ENCODE assay signal across 27 cellular contexts in the genomic region with DNA sequence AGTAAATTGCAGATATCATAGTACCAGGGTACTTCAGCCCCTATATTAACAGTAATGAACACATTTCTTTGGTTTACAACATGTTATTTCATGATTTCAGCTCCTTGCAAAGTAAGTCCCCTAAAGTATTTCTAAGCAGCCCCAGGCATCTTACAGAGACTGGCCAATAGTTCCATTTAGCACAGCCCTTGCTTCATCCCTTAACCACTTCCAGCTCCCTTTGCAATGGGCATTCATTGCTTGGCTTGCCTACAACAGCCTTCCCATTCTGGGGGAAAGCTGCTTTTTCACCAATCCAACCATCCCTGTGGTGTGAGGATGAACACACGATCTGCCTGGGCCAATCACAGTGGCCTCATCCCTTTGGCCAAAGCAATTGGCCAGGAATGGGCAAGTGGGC.
A peak's percentile ranks its signal among the peaks of the same experiment; 100 is the strongest.
DNase-seq lines count a peak whose midpoint lies in the region; ATAC-seq, FAIRE-seq and TF ChIP-seq lines count a peak whose summit lies in the region.
"Had no signal": no experiment of that assay in that cellular context is flagged by ENCODE, and none has a peak within 500 bp of the region (broad histone marks: within the 10 kb centered on the region; RNA-seq: fewer than 3 reads in every experiment).

No MANE protein-coding gene starts in this region.

- no peak overlapping the region for H3K9ac ChIP-seq in GM12878 (ENCODE audit: control insufficient read depth, insufficient read depth, low read length)

- WGBS in GM12878 (ENCODE audit: insufficient coverage, insufficient replicate concordance, low lambda C conversion rate, missing lambda C conversion rate), result 62% methylated on average over 1 of the region's 1 CpG

- no TSS peak for BruUV-seq in GM12878 (replicated peaks; lab: Mats Ljungman, UMichigan)

- peak overlapping the region; percentile 94 for H3K27ac ChIP-seq in GM12878 (ENCODE audit: control insufficient read depth, insufficient read depth)
- H3K27ac ChIP-seq: breast epithelium, suprapubic skin, uterus had no signal

- no peak overlapping the region for H3K4me2 ChIP-seq in GM12878 (ENCODE audit: control insufficient read depth, insufficient read depth)

- intact Hi-C loops in natural killer cell (cut with micrococcal nuclease), result no loop called here
- intact Hi-C loops in GM12878 (cut with micrococcal nuclease; ENCODE audit: unreplicated experiment), result loop anchor here (5.0 to 10.0 kb wide), 2 partner anchors 203 to 440 kb away; no protein-coding TSS in a partner anchor

- no peak for TF ChIP-seq RAD21 in GM12878 (IDR thresholded peaks at IDR 0.05; ENCODE audit: insufficient read depth, low read depth, low read length)

- no peaks in the 10 kb centered on the region for H3K79me2 ChIP-seq in GM12878 (ENCODE audit: control insufficient read depth, insufficient read depth, low read length)

- no peak for FAIRE-seq in GM12878 (lab: Jason Lieb, UNC)
- FAIRE-seq: A204.1, endothelial cell of umbilical vein had no signal

- no peak overlapping the region for H3K4me3 Mint-ChIP-seq in natural killer cell treated with Interleukin-12 subunit alpha and Interleukin-12 subunit beta and Interleukin-15 and Interleukin-18, amount 100 ng/mL, for 72 hours
- H3K4me3 Mint-ChIP-seq in natural killer cell (no peak overlapping the region), naive B cell (peak overlapping the region in 3 of 8 donors; percentile 13 to 68 (median 20))
- H3K4me3 Mint-ChIP-seq: activated CD4-positive, alpha-beta T cell treated with anti-CD3 and anti-CD28 coated beads for 36 hours; activated naive CD8-positive, alpha-beta T cell; CD8-positive, alpha-beta T cell; mesothelial cell of epicardium; naive thymus-derived CD8-positive, alpha-beta T cell; stimulated activated effector memory CD8-positive, alpha-beta T cell treated with anti-CD3 and anti-CD28 coated beads, Interleukin-12 subunit alpha, Interleukin-12 subunit beta, amount 100 ng/mL, for 72 hours had no signal

- H3K4me3 ChIP-seq in GM12878, result no peak overlapping the region
- H3K4me3 ChIP-seq: breast epithelium, left lung, Peyer's patch, suprapubic skin, uterus had no signal

- peaks cover 98% of the 10 kb centered on the region for H3K4me1 ChIP-seq in GM12878 (ENCODE audit: control insufficient read depth, insufficient read depth, low read length)
- H3K4me1 ChIP-seq: breast epithelium, uterus had no signal

- CTCF ChIA-PET in GM12878 (lab: Yijun Ruan, JAX), result interaction anchor here (1.1 to 21.9 kb wide), 8 partner anchors 10 to 282 kb away, joined by 3 to 714 read pairs (median 42); a partner anchor contains a TSS

- SMC1A ChIA-PET in GM12878 (lab: Charles Lee; ENCODE audit: uncharacterized antibody, unreplicated experiment), result interaction anchor here (1.5 to 23.6 kb wide), 9 partner anchors 10 to 279 kb away, joined by 4 to 581 read pairs (median 26); a partner anchor contains a TSS

- TF ChIP-seq CTCF in natural killer cell (IDR thresholded peaks at IDR 0.05), result no peak
- TF ChIP-seq CTCF in GM12878 (IDR thresholded peaks at IDR 0.05 in 2 of 3, conservative IDR thresholded peaks at IDR 0.05 in 1 of 3; ENCODE audit: control insufficient read depth in 2 of 3, extremely low read depth in 1 of 3, insufficient read depth in 1 of 3, low read depth in 3 of 3, low read length in 3 of 3), result no peak

- peaks cover 14% of the 10 kb centered on the region; the same call in 2 of the 3 replicates for H3K9me3 ChIP-seq in GM12878 (replicated peaks; ENCODE audit: control insufficient read depth, insufficient read depth, low read length)
- H3K9me3 ChIP-seq: breast epithelium, left lung, Peyer's patch, suprapubic skin, uterus had no signal

- in situ Hi-C loops in GM12878 (cut with MboI), result no loop called here

- peaks cover 4% of the 10 kb centered on the region for H3K36me3 Mint-ChIP-seq in natural killer cell treated with Interleukin-12 subunit alpha and Interleukin-12 subunit beta and Interleukin-15 and Interleukin-18, amount 100 ng/mL, for 72 hours
- H3K36me3 Mint-ChIP-seq in natural killer cell (no peaks in the 10 kb centered on the region), naive B cell (no peaks in the 10 kb centered on the region)
- H3K36me3 Mint-ChIP-seq: CD8-positive, alpha-beta T cell; mesothelial cell of epicardium had no signal

- H3K4me1 Mint-ChIP-seq in natural killer cell treated with Interleukin-12 subunit alpha and Interleukin-12 subunit beta and Interleukin-15 and Interleukin-18, amount 100 ng/mL, for 72 hours (ENCODE audit: low read depth in 2 of 2), result peaks cover 86 to 89% of the 10 kb centered on the region in 2 donors
- H3K4me1 Mint-ChIP-seq in natural killer cell (peaks cover 51 to 60% of the 10 kb centered on the region in 2 donors), naive B cell (peaks cover 62 to 95% (median 82%) of the 10 kb centered on the region in 3 donors)
- H3K4me1 Mint-ChIP-seq: mesothelial cell of epicardium had no signal

- DNase-seq in natural killer cell treated with Interleukin-12 subunit alpha and Interleukin-12 subunit beta and Interleukin-15 and Interleukin-18, amount 100 ng/mL, for 72 hours (ENCODE audit: low spot score), result no peak
- no peak for DNase-seq in natural killer cell
- no peak for DNase-seq in GM12878 (ENCODE audit: low read depth, low spot score)
- DNase-seq in naive B cell, result no peak
- DNase-seq in mesenteric fat pad (ENCODE audit: low spot score), result no peak
- DNase-seq: activated CD4-positive, alpha-beta T cell treated with anti-CD3 and anti-CD28 coated beads for 36 hours; anterior cingulate cortex; CD8-positive, alpha-beta T cell; left lung; naive thymus-derived CD8-positive, alpha-beta T cell; NCI-H1436; NCI-H2081; NCI-H524 treated with DMSO at 0.1 percent for 48 hours; NK-92 treated with Interleukin-12 subunit alpha and Interleukin-12 subunit beta, amount 100 ng/mL, for 24 hours; Peyer's patch; stimulated activated CD4-positive, alpha-beta T cell treated with anti-CD3 and anti-CD28 coated beads, Interleukin-15, amount 100 ng/mL, for 24 hours; uterus had no signal

- peaks cover 3% of the 10 kb centered on the region for H3K9me3 Mint-ChIP-seq in natural killer cell treated with Interleukin-12 subunit alpha and Interleukin-12 subunit beta and Interleukin-15 and Interleukin-18, amount 100 ng/mL, for 72 hours
- H3K9me3 Mint-ChIP-seq in natural killer cell (no peaks in the 10 kb centered on the region), naive B cell (peaks cover 0 to 6% (median 0%) of the 10 kb centered on the region in 7 donors)
- H3K9me3 Mint-ChIP-seq: CD8-positive, alpha-beta T cell; mesothelial cell of epicardium; naive thymus-derived CD8-positive, alpha-beta T cell; stimulated activated effector memory CD8-positive, alpha-beta T cell treated with anti-CD3 and anti-CD28 coated beads, Interleukin-12 subunit alpha, Interleukin-12 subunit beta, amount 100 ng/mL, for 72 hours had no signal

- H3K27me3 ChIP-seq in GM12878 (replicated peaks in 1 of 2; ENCODE audit: control insufficient read depth in 2 of 2, insufficient read depth in 2 of 2, low read length in 1 of 2), result no peaks in the 10 kb centered on the region
- H3K27me3 ChIP-seq: breast epithelium, left lung, Peyer's patch, suprapubic skin, uterus had no signal

- ATAC-seq in natural killer cell treated with Interleukin-12 subunit alpha and Interleukin-12 subunit beta and Interleukin-15 and Interleukin-18, amount 100 ng/mL, for 72 hours, result no peak
- ATAC-seq in natural killer cell (no peak), GM12878 (no peak), naive B cell (ENCODE audit: low read depth in 2 of 2) (no peak), GM18520 (IDR thresholded peaks at IDR 0.05; ENCODE audit: unreplicated experiment) (no peak), GM18858 (IDR thresholded peaks at IDR 0.05; ENCODE audit: unreplicated experiment) (no peak), GM18505 (IDR thresholded peaks at IDR 0.05; ENCODE audit: unreplicated experiment) (no peak)
- ATAC-seq: activated CD4-positive, alpha-beta T cell treated with anti-CD3 and anti-CD28 coated beads for 36 hours; CD8-positive, alpha-beta T cell; naive thymus-derived CD8-positive, alpha-beta T cell; stimulated activated effector memory CD8-positive, alpha-beta T cell treated with anti-CD3 and anti-CD28 coated beads, Interleukin-12 subunit alpha, Interleukin-12 subunit beta, amount 100 ng/mL, for 72 hours had no signal

- H3K27me3 Mint-ChIP-seq in natural killer cell treated with Interleukin-12 subunit alpha and Interleukin-12 subunit beta and Interleukin-15 and Interleukin-18, amount 100 ng/mL, for 72 hours, result no peaks in the 10 kb centered on the region
- H3K27me3 Mint-ChIP-seq in natural killer cell (ENCODE audit: low read depth in 2 of 2) (no peaks in the 10 kb centered on the region), naive B cell (no peaks in the 10 kb centered on the region)
- H3K27me3 Mint-ChIP-seq: activated naive CD8-positive, alpha-beta T cell had no signal

- H2AFZ ChIP-seq in GM12878 (ENCODE audit: control insufficient read depth, low read depth, low read length), result no peak overlapping the region

- peak overlapping the region; percentile 97 to 100 for H3K27ac Mint-ChIP-seq in natural killer cell treated with Interleukin-12 subunit alpha and Interleukin-12 subunit beta and Interleukin-15 and Interleukin-18, amount 100 ng/mL, for 72 hours
- H3K27ac Mint-ChIP-seq in natural killer cell (no peak overlapping the region), naive B cell (peak overlapping the region in 5 of 6 donors; percentile 81 to 97 (median 89))
- H3K27ac Mint-ChIP-seq: activated CD4-positive, alpha-beta T cell treated with anti-CD3 and anti-CD28 coated beads for 36 hours; activated naive CD8-positive, alpha-beta T cell; CD8-positive, alpha-beta T cell; mesothelial cell of epicardium; stimulated activated effector memory CD8-positive, alpha-beta T cell treated with anti-CD3 and anti-CD28 coated beads, Interleukin-12 subunit alpha, Interleukin-12 subunit beta, amount 100 ng/mL, for 72 hours had no signal

- POLR2A ChIA-PET in GM12878 (lab: Charles Lee), result interaction anchor here (0.9 to 1.3 kb wide), 2 partner anchors 13 to 115 kb away, joined by 3 read pairs; no protein-coding TSS in a partner anchor

- no peaks in the 10 kb centered on the region for H3K36me3 ChIP-seq in GM12878 (ENCODE audit: control insufficient read depth in 2 of 2, insufficient read depth in 2 of 2, low read length in 1 of 2)
- H3K36me3 ChIP-seq: breast epithelium, left lung, Peyer's patch, suprapubic skin, uterus had no signal

- H4K20me1 ChIP-seq in GM12878 (ENCODE audit: control insufficient read depth, insufficient read depth), result no peaks in the 10 kb centered on the region

- RAD21 ChIA-PET in GM12878 (lab: Charles Lee; ENCODE audit: unreplicated experiment), result interaction anchor here (1.1 to 20.1 kb wide), 4 partner anchors 65 to 276 kb away, joined by 3 to 396 read pairs (median 136); a partner anchor contains a TSS

- TF ChIP-seq POLR2A in GM12878 (IDR thresholded peaks at IDR 0.05; ENCODE audit: low read depth, low read length) (no peak), GM18505 (IDR thresholded peaks at IDR 0.05; ENCODE audit: borderline replicate concordance, extremely low read depth, insufficient read depth, insufficient read length) (no peak)

- no peak for TF ChIP-seq EP300 in GM12878 (IDR thresholded peaks at IDR 0.05; ENCODE audit: borderline replicate concordance in 1 of 2, control insufficient read depth in 1 of 2, low read depth in 2 of 2, low read length in 2 of 2)

Comparison
In these comparisons a context has a peak if more than half of its experiments do, and no peak if none do; other contexts are left out.
1. H3K27ac Mint-ChIP-seq: peak in natural killer cell treated with Interleukin-12 subunit alpha and Interleukin-12 subunit beta and Interleukin-15 and Interleukin-18, amount 100 ng/mL, for 72 hours (2 of 2) and naive B cell (5 of 6); none in natural killer cell (0 of 2).